Comparison of ENCODE assay signal across 22 cellular contexts in the genomic region with DNA sequence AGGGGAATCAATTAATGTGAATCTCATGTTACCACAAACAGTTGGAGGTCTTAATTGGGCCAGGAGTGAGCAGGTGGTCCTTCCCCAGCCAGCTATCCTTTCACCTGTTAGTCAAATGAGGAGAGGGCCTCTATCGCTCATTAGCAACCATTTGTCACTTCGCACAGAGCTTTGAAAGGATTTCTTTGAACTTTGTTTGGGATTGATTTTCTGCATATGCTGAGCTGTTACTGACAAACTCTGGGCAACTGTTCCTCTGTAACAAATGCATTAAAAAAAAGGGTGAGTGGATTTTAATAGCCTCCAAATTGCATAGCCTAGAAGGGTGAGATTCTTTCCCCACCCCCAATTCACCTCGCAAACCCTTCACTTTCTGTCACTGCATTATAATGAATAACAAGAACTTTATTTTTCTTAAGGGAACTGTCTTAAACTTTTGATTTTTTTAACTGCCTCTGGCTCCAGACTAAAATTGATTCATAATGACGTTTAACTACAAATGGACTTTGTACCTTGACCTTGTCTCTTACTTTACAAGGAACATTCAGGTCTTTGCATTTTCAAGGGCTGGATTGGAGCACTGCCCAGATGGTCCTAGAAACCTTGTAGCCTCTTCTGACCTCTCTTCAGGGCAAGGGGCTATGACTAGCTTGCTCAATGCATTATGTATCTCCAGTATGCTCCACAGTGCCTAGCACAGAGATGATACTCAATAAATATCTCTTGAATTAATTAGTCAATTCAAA.
DNase-seq lines count a peak whose midpoint lies in the region; ATAC-seq and TF ChIP-seq lines count a peak whose summit lies in the region.
"Had no signal": no experiment of that assay in that cellular context is flagged by ENCODE, and none has a peak within 500 bp of the region (broad histone marks: within the 10 kb centered on the region; RNA-seq: fewer than 3 reads in every experiment).

No MANE protein-coding gene starts in this region.

- ATAC-seq in GM18502 (IDR thresholded peaks at IDR 0.05; ENCODE audit: poor library complexity, unreplicated experiment), result no peak
- ATAC-seq: activated CD8-positive, alpha-beta T cell treated with anti-CD3 and anti-CD28 coated beads for 36 hours; CD8-positive, alpha-beta T cell; esophagus mucosa; psoas muscle; stimulated activated effector memory CD8-positive, alpha-beta T cell treated with anti-CD3 and anti-CD28 coated beads, Interleukin-12 subunit alpha, Interleukin-12 subunit beta, amount 100 ng/mL, for 72 hours had no signal

- TF ChIP-seq POLR2A in lower leg skin (IDR thresholded peaks at IDR 0.05), result no peak

- H3K79me2 ChIP-seq in SK-N-SH (ENCODE audit: insufficient read depth), result no peaks in the 10 kb centered on the region

- H3K9me2 ChIP-seq in SK-N-SH, result no peaks in the 10 kb centered on the region

- H3K4me3 ChIP-seq in SK-N-SH (ENCODE audit: low read depth in 2 of 2, low read length in 1 of 2) (no peak overlapping the region), lower leg skin (ENCODE audit: low read depth, poor library complexity, severe bottlenecking) (no peak overlapping the region)
- H3K4me3 ChIP-seq: lung, psoas muscle, uterus had no signal

- no peaks in the 10 kb centered on the region for H3K4me1 ChIP-seq in SK-N-SH (ENCODE audit: control insufficient read depth in 1 of 2, insufficient read depth in 2 of 2, low read depth in 1 of 2, low read length in 1 of 2)
- H3K4me1 ChIP-seq: psoas muscle, uterus had no signal

- no peak overlapping the region for H2AFZ ChIP-seq in SK-N-SH (ENCODE audit: low read depth)

- DNase-seq in ELF-1 (ENCODE audit: low read depth, low spot score), result peak; percentile 22
- DNase-seq in NCI-H1105 treated with DMSO at 0.1 percent for 48 hours (lab: John Stamatoyannopoulos, UW), result peak; percentile 83
- DNase-seq in RKO (ENCODE audit: low spot score), result peak; percentile 12
- DNase-seq in myocyte (ENCODE audit: low read depth), result peak; percentile 13
- DNase-seq in SK-N-SH, result no peak
- no peak for DNase-seq in lower leg skin (ENCODE audit: low spot score in 2 of 2)
- DNase-seq: activated CD8-positive, alpha-beta T cell treated with anti-CD3 and anti-CD28 coated beads for 36 hours; activated gamma-delta T cell; activated T-cell treated with anti-CD3 and anti-CD28 coated beads for 4 hours; CD8-positive, alpha-beta T cell; effector memory CD4-positive, alpha-beta T cell; foreskin melanocyte; hypothalamus; NCI-H1048; psoas muscle; stimulated activated CD4-positive, alpha-beta T cell treated with anti-CD3 and anti-CD28 coated beads, Interleukin-2, amount 100 ng/mL, for 24 hours; T1000; uterus had no signal

- peaks cover 5% of the 10 kb centered on the region; the same call in 1 of the 2 replicates for H3K27me3 ChIP-seq in SK-N-SH (ENCODE audit: insufficient read depth)
- H3K27me3 ChIP-seq: uterus had no signal

- H3K9ac ChIP-seq in SK-N-SH, result no peak overlapping the region

- intact Hi-C loops in lower leg skin (cut with DNase I; ENCODE audit: low total_unique reads), result no loop called here

- CTCF ChIA-PET in SK-N-SH (lab: Yijun Ruan, JAX), result no interaction called here

- no peaks in the 10 kb centered on the region for H3K36me3 ChIP-seq in SK-N-SH (replicated peaks in 1 of 2; ENCODE audit: control insufficient read depth in 1 of 2, insufficient read depth in 2 of 2, low read length in 1 of 2)
- H3K36me3 ChIP-seq: uterus had no signal

- no peak for TF ChIP-seq EP300 in SK-N-SH (IDR thresholded peaks at IDR 0.05; ENCODE audit: borderline replicate concordance in 1 of 2, low read depth in 1 of 2, low read length in 1 of 2)

- no peak overlapping the region for H3K4me2 ChIP-seq in SK-N-SH

- no peaks in the 10 kb centered on the region for H4K20me1 ChIP-seq in SK-N-SH (ENCODE audit: insufficient read depth)

- TF ChIP-seq CTCF in SK-N-SH (IDR thresholded peaks at IDR 0.05), result no peak
- TF ChIP-seq CTCF in lower leg skin (IDR thresholded peaks at IDR 0.05), result no peak

- WGBS in SK-N-SH (ENCODE audit: low lambda C conversion rate), result 57% methylated on average over 4 of the region's 4 CpGs
- 74 to 82% methylated on average over 4 of the region's 4 CpGs for WGBS in lower leg skin, 2 donors

- H3K27ac ChIP-seq in SK-N-SH (ENCODE audit: low read depth in 2 of 2, low read length in 1 of 2), result no peak overlapping the region
- H3K27ac ChIP-seq: psoas muscle, uterus had no signal

- TF ChIP-seq RAD21 in SK-N-SH (IDR thresholded peaks at IDR 0.05; ENCODE audit: low read length), result no peak

- H3F3A ChIP-seq in SK-N-SH (replicated peaks; ENCODE audit: insufficient read depth), result no peaks in the 10 kb centered on the region

- H3K9me3 ChIP-seq in SK-N-SH, result no peaks in the 10 kb centered on the region
- H3K9me3 ChIP-seq: psoas muscle, uterus had no signal

- POLR2A ChIA-PET in SK-N-SH (lab: Yijun Ruan, JAX), result no interaction called here

TF ChIP-seq in SK-N-SH, 30 proteins besides CTCF, POLR2A, EP300 and RAD21:
- no peak for TF ChIP-seq TCF12 (IDR thresholded peaks at IDR 0.05)
- TF ChIP-seq POLR2AphosphoS5 (IDR thresholded peaks at IDR 0.05; ENCODE audit: low read depth, low read length), result no peak
- TF ChIP-seq ELF1 (IDR thresholded peaks at IDR 0.05), result no peak
- TF ChIP-seq YY1 (IDR thresholded peaks at IDR 0.05; ENCODE audit: low read depth), result no peak
- no peak for TF ChIP-seq MXI1 (IDR thresholded peaks at IDR 0.05; ENCODE audit: low read depth, low read length)
- no peak for TF ChIP-seq FOSL2 (IDR thresholded peaks at IDR 0.05; ENCODE audit: borderline replicate concordance, low read depth)
- TF ChIP-seq CHD2 (IDR thresholded peaks at IDR 0.05; ENCODE audit: low read length, partially characterized antibody), result no peak
- TF ChIP-seq, protein P1, sequence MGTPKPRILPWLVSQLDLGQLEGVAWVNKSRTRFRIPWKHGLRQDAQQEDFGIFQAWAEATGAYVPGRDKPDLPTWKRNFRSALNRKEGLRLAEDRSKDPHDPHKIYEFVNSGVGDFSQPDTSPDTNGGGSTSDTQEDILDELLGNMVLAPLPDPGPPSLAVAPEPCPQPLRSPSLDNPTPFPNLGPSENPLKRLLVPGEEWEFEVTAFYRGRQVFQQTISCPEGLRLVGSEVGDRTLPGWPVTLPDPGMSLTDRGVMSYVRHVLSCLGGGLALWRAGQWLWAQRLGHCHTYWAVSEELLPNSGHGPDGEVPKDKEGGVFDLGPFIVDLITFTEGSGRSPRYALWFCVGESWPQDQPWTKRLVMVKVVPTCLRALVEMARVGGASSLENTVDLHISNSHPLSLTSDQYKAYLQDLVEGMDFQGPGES (IDR thresholded peaks at IDR 0.05; ENCODE audit: low read depth, low read length), result no peak
- no peak for TF ChIP-seq TAF1 (IDR thresholded peaks at IDR 0.05; ENCODE audit: borderline replicate concordance, low read depth, low read length)
- TF ChIP-seq JUND (IDR thresholded peaks at IDR 0.05), result no peak
- no peak for TF ChIP-seq SMC3 (IDR thresholded peaks at IDR 0.05; ENCODE audit: low read depth, low read length)
- TF ChIP-seq, protein P2, sequence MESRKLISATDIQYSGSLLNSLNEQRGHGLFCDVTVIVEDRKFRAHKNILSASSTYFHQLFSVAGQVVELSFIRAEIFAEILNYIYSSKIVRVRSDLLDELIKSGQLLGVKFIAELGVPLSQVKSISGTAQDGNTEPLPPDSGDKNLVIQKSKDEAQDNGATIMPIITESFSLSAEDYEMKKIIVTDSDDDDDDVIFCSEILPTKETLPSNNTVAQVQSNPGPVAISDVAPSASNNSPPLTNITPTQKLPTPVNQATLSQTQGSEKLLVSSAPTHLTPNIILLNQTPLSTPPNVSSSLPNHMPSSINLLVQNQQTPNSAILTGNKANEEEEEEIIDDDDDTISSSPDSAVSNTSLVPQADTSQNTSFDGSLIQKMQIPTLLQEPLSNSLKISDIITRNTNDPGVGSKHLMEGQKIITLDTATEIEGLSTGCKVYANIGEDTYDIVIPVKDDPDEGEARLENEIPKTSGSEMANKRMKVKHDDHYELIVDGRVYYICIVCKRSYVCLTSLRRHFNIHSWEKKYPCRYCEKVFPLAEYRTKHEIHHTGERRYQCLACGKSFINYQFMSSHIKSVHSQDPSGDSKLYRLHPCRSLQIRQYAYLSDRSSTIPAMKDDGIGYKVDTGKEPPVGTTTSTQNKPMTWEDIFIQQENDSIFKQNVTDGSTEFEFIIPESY (IDR thresholded peaks at IDR 0.05; ENCODE audit: borderline replicate concordance, low read depth), result no peak
- TF ChIP-seq FOXM1 (IDR thresholded peaks at IDR 0.05; ENCODE audit: low read depth), result no peak

Comparison
In these comparisons a context has a peak if more than half of its experiments do, and no peak if none do; other contexts are left out.
1. DNase-seq: peak in ELF-1 (single experiment), NCI-H1105 treated with DMSO at 0.1 percent for 48 hours (single experiment), RKO (single experiment) and myocyte (single experiment); none in SK-N-SH (single experiment) and lower leg skin (0 of 2).